14 cellular contexts compared by ENCODE assay signal in genomic region chr1:92315766-92316413, GRCh38. TPM values are rescaled to one million over a fixed set of nuclear protein-coding genes. Genes with fewer than 3 reads are reported as not detected.
A peak's percentile ranks its signal among the peaks of the same experiment; 100 is the strongest.
DNase-seq lines count a peak whose midpoint lies in the region; ATAC-seq, FAIRE-seq and TF ChIP-seq lines count a peak whose summit lies in the region.
"Had no signal": no experiment of that assay in that cellular context is flagged by ENCODE, and none has a peak within 500 bp of the region (broad histone marks: within the 10 kb centered on the region; RNA-seq: fewer than 3 reads in every experiment).

No MANE protein-coding gene starts in this region.

- no peak for TF ChIP-seq POLR2A in A549 (IDR thresholded peaks at IDR 0.05; ENCODE audit: low read length)

- H3K27me3 Mint-ChIP-seq in activated CD8-positive, alpha-beta T cell treated with anti-CD3 and anti-CD28 coated beads, Interleukin-2, amount 10 ng/mL, durations not matched to agents 7 days and 5 days (ENCODE audit: low read depth): no peaks in the 10 kb centered on the region
- peaks cover 0 to 15% (median 2%) of the 10 kb centered on the region in 3 donors for H3K27me3 Mint-ChIP-seq in immature natural killer cell (ENCODE audit: low read depth in 3 of 3)

- H3K4me1 ChIP-seq in A549: no peaks in the 10 kb centered on the region
- H3K4me1 ChIP-seq: psoas muscle had no signal

- no peak for ATAC-seq in A549
- peak; percentile 83 for ATAC-seq in activated CD8-positive, alpha-beta T cell treated with anti-CD3 and anti-CD28 coated beads, Interleukin-2, amount 10 ng/mL, durations not matched to agents 7 days and 5 days
- no peak for ATAC-seq in HG03108 (IDR thresholded peaks at IDR 0.05; ENCODE audit: unreplicated experiment)
- no peak for ATAC-seq in HG02759 (IDR thresholded peaks at IDR 0.05; ENCODE audit: unreplicated experiment)
- ATAC-seq: Panc1, psoas muscle had no signal

- TF ChIP-seq EP300 in A549 (IDR thresholded peaks at IDR 0.05): no peak

- no peak overlapping the region for H3K4me2 ChIP-seq in A549

- POLR2A ChIA-PET in A549 (lab: Yijun Ruan, JAX): no interaction called here
- POLR2A ChIA-PET in activated CD8-positive, alpha-beta T cell treated with anti-CD3 and anti-CD28 coated beads, Interleukin-2, amount 10 ng/mL, durations not matched to agents 7 days and 5 days (lab: Charles Lee): interaction anchor here (0.6 to 8.4 kb wide), 12 partner anchors 13 to 854 kb away, joined by 3 to 157 read pairs (median 3); partner anchors contain the start of gene GFI1

- CTCF ChIA-PET in A549 (lab: Yijun Ruan, JAX): interaction anchor here (0.9 kb wide), 1 partner anchor 8 kb away, joined by 3 read pairs; no protein-coding TSS in a partner anchor
- CTCF ChIA-PET in activated CD8-positive, alpha-beta T cell treated with anti-CD3 and anti-CD28 coated beads, Interleukin-2, amount 10 ng/mL, durations not matched to agents 7 days and 5 days (lab: Charles Lee): interaction anchor here (0.6 to 5.5 kb wide), 24 partner anchors 16 to 516 kb away, joined by 3 to 83 read pairs (median 4); partner anchors contain the start of genes GFI1, GLMN and RPL5

- H3K9me3 Mint-ChIP-seq in activated CD8-positive, alpha-beta T cell treated with anti-CD3 and anti-CD28 coated beads, Interleukin-2, amount 10 ng/mL, durations not matched to agents 7 days and 5 days (ENCODE audit: insufficient read depth): peaks cover 9% of the 10 kb centered on the region
- H3K9me3 Mint-ChIP-seq in immature natural killer cell: no peaks in the 10 kb centered on the region

- TF ChIP-seq RAD21 in A549 (conservative IDR thresholded peaks at IDR 0.05 in 1 of 2, IDR thresholded peaks at IDR 0.05 in 1 of 2): no peak

- H3K36me3 Mint-ChIP-seq in activated CD8-positive, alpha-beta T cell treated with anti-CD3 and anti-CD28 coated beads, Interleukin-2, amount 10 ng/mL, durations not matched to agents 7 days and 5 days (ENCODE audit: low read depth): peaks cover 54% of the 10 kb centered on the region
- peaks cover 3 to 10% (median 7%) of the 10 kb centered on the region in 3 donors for H3K36me3 Mint-ChIP-seq in immature natural killer cell

- no peak for DNase-seq in A549 (ENCODE audit: low read depth in 1 of 2, low spot score in 1 of 2)
- DNase-seq in activated CD8-positive, alpha-beta T cell treated with anti-CD3 and anti-CD28 coated beads, Interleukin-2, amount 10 ng/mL, durations not matched to agents 7 days and 5 days: peak; percentile 77
- peak; percentile 82 to 86 (median 83) for DNase-seq in immature natural killer cell
- DNase-seq in NCI-H524 treated with DMSO at 0.1 percent for 48 hours (lab: John Stamatoyannopoulos, UW): no peak
- DNase-seq in NCI-H2081 (lab: John Stamatoyannopoulos, UW): no peak
- DNase-seq: MG63, NCI-H2171, psoas muscle had no signal

- H3K4me3 ChIP-seq in A549: no peak overlapping the region
- H3K4me3 ChIP-seq: cardiac muscle cell, MG63, psoas muscle had no signal

- H3K27ac ChIP-seq in A549: no peak overlapping the region
- H3K27ac ChIP-seq: cardiac muscle cell, psoas muscle had no signal

- WGBS in A549 (ENCODE audit: missing lambda C conversion rate): 91% methylated on average over 6 of the region's 6 CpGs

- TF ChIP-seq CTCF in A549 (IDR thresholded peaks at IDR 0.05) (no peak), LNCAP (IDR thresholded peaks at IDR 0.05) (peak; percentile 15; the same call in 1 of the 2 replicates)

- H3K27ac Mint-ChIP-seq in activated CD8-positive, alpha-beta T cell treated with anti-CD3 and anti-CD28 coated beads, Interleukin-2, amount 10 ng/mL, durations not matched to agents 7 days and 5 days: peak overlapping the region; percentile 90
- H3K27ac Mint-ChIP-seq in immature natural killer cell: peak overlapping the region; percentile 94 to 99 (median 98)

- H3K9me3 ChIP-seq in A549: no peaks in the 10 kb centered on the region
- H3K9me3 ChIP-seq: MG63, psoas muscle had no signal

- peaks cover 76% of the 10 kb centered on the region for H3K4me1 Mint-ChIP-seq in activated CD8-positive, alpha-beta T cell treated with anti-CD3 and anti-CD28 coated beads, Interleukin-2, amount 10 ng/mL, durations not matched to agents 7 days and 5 days (ENCODE audit: low read depth)
- H3K4me1 Mint-ChIP-seq in immature natural killer cell: peaks cover 63 to 67% of the 10 kb centered on the region in 2 donors

- H3K4me3 Mint-ChIP-seq in activated CD8-positive, alpha-beta T cell treated with anti-CD3 and anti-CD28 coated beads, Interleukin-2, amount 10 ng/mL, durations not matched to agents 7 days and 5 days: peak overlapping the region; percentile 52
- peak overlapping the region; percentile 36 to 81 (median 72) for H3K4me3 Mint-ChIP-seq in immature natural killer cell

- FAIRE-seq in A549 (lab: Jason Lieb, UNC): no peak
- FAIRE-seq: endothelial cell of umbilical vein had no signal

TF ChIP-seq in A549, 52 proteins besides CTCF, POLR2A, EP300 and RAD21:
- TF ChIP-seq PHF8 (IDR thresholded peaks at IDR 0.05; ENCODE audit: borderline replicate concordance, low read depth) (no peak), MAFK (IDR thresholded peaks at IDR 0.05; ENCODE audit: partially characterized antibody) (peak; percentile 61)

RNA-seq across cellular contexts. Expression of gene RPAP2, which starts 17.0 kb away (rescaled TPM):
- polyA plus RNA-seq in A549 (2011; rRNA removed): 18.4 and 18.5 TPM in 2 replicates
- polyA plus RNA-seq in A549 (2012; cell fraction: cytosol; rRNA removed): 3.2 and 3.6 TPM in 2 replicates
- 1.2 and 2.5 TPM in 2 replicates for polyA plus RNA-seq in A549 (2012; cell fraction: nucleus; rRNA removed)
- 5.8 to 6.6 TPM (median 6.3 TPM) in 3 replicates for polyA plus RNA-seq in A549 (2017; fragmentation: RNase III; extraction: RNeasy Plus Mini Kit Qiagen cat#74134 plus additional on column Dnase treatment)
- 3.6 and 3.8 TPM in 2 replicates for polyA minus RNA-seq in A549 (2011; rRNA and poly(A)+ RNA removed)
- total RNA-seq in activated CD8-positive, alpha-beta T cell treated with anti-CD3 and anti-CD28 coated beads, Interleukin-2, amount 10 ng/mL, durations not matched to agents 7 days and 5 days: 10 to 100 TPM; 32.9 to 36.2 TPM
- 10 to 100 TPM in 2 of 3 donors, 1 to 10 TPM in 1; 7.9 to 28.6 (median 11.6) TPM for polyA plus RNA-seq in immature natural killer cell

RNA-seq across cellular contexts. Expression of gene GLMN, which starts 17.1 kb away (rescaled TPM):
- polyA plus RNA-seq in A549 (2011; rRNA removed): 7.4 and 10.6 TPM in 2 replicates
- 2.0 TPM in 2 replicates for polyA plus RNA-seq in A549 (2012; cell fraction: cytosol; rRNA removed)
- polyA plus RNA-seq in A549 (2012; cell fraction: nucleus; rRNA removed): 1.6 and 4.4 TPM in 2 replicates
- 9.8 to 10.9 TPM (median 10.7 TPM) in 3 replicates for polyA plus RNA-seq in A549 (2017; fragmentation: RNase III; extraction: RNeasy Plus Mini Kit Qiagen cat#74134 plus additional on column Dnase treatment)
- 1.2 and 1.3 TPM in 2 replicates for polyA minus RNA-seq in A549 (2011; rRNA and poly(A)+ RNA removed)
- total RNA-seq in activated CD8-positive, alpha-beta T cell treated with anti-CD3 and anti-CD28 coated beads, Interleukin-2, amount 10 ng/mL, durations not matched to agents 7 days and 5 days: 10 to 100 TPM; 18.4 to 21.9 TPM
- polyA plus RNA-seq in immature natural killer cell: 10 to 100 TPM; 10.8 to 18.3 (median 15.3) TPM

Comparison
In these comparisons a context has a peak if more than half of its experiments do, and no peak if none do; other contexts are left out.
1. DNase-seq: peak in activated CD8-positive, alpha-beta T cell treated with anti-CD3 and anti-CD28 coated beads, Interleukin-2, amount 10 ng/mL, durations not matched to agents 7 days and 5 days (single experiment) and immature natural killer cell (3 of 3); none in A549 (0 of 2), NCI-H524 treated with DMSO at 0.1 percent for 48 hours (single experiment) and NCI-H2081 (0 of 2).